3 cellular contexts compared by ENCODE assay signal in genomic region chr4:37684154-37684553, GRCh38.
TF ChIP-seq lines count a peak whose summit lies in the region.

No MANE protein-coding gene starts in this region.

TF ChIP-seq in SK-N-SH, 30 proteins besides CTCF, POLR2A, EP300 and RAD21:
- TF ChIP-seq MEF2A (IDR thresholded peaks at IDR 0.05; ENCODE audit: borderline replicate concordance, low read depth) (no peak), ELF1 (IDR thresholded peaks at IDR 0.05) (no peak), TCF12 (IDR thresholded peaks at IDR 0.05) (no peak), YY1 (IDR thresholded peaks at IDR 0.05; ENCODE audit: low read depth) (no peak), TEAD4 (IDR thresholded peaks at IDR 0.05; ENCODE audit: borderline replicate concordance, insufficient read depth) (no peak), GABPA (IDR thresholded peaks at IDR 0.05; ENCODE audit: low read depth) (no peak), TAF1 (IDR thresholded peaks at IDR 0.05; ENCODE audit: borderline replicate concordance, low read depth, low read length) (no peak)

TF ChIP-seq in SK-N-SH treated with all-trans-retinoic acid at 6 μM for 48 hours, 23 proteins besides CTCF, POLR2A, EP300 and RAD21:
- no peak for TF ChIP-seq PATZ1 (CRISPR knock-in tag; IDR thresholded peaks at IDR 0.05; ENCODE audit: borderline replicate concordance)
- no peak for TF ChIP-seq ZFP30 (CRISPR knock-in tag; IDR thresholded peaks at IDR 0.05)
- TF ChIP-seq SNAI2 (CRISPR knock-in tag; IDR thresholded peaks at IDR 0.05): no peak
- no peak for TF ChIP-seq CSDC2 (CRISPR knock-in tag; IDR thresholded peaks at IDR 0.05)
- TF ChIP-seq ARNTL (CRISPR knock-in tag; IDR thresholded peaks at IDR 0.05; ENCODE audit: borderline replicate concordance, low read depth): no peak
- no peak for TF ChIP-seq POU6F1 (CRISPR knock-in tag; IDR thresholded peaks at IDR 0.05; ENCODE audit: borderline replicate concordance, low read depth)
- TF ChIP-seq ZNF565 (CRISPR knock-in tag; conservative IDR thresholded peaks at IDR 0.05; ENCODE audit: low read depth): no peak
- TF ChIP-seq TCF4 (CRISPR knock-in tag; IDR thresholded peaks at IDR 0.05; ENCODE audit: borderline replicate concordance): no peak
- TF ChIP-seq ISL1 (CRISPR knock-in tag; IDR thresholded peaks at IDR 0.05): no peak
- TF ChIP-seq ESRRG (CRISPR knock-in tag; IDR thresholded peaks at IDR 0.05): no peak
- no peak for TF ChIP-seq ZNF70 (CRISPR knock-in tag; IDR thresholded peaks at IDR 0.05)
- TF ChIP-seq CREB5 (CRISPR knock-in tag; IDR thresholded peaks at IDR 0.05; ENCODE audit: low read depth): no peak

TF ChIP-seq in IMR-90, 13 proteins besides CTCF, POLR2A, EP300 and RAD21:
- TF ChIP-seq BHLHE40 (IDR thresholded peaks at IDR 0.05; ENCODE audit: low read depth, low read length): no peak
- no peak for TF ChIP-seq USF2 (IDR thresholded peaks at IDR 0.05; ENCODE audit: low read depth, low read length)
- no peak for TF ChIP-seq RCOR1 (IDR thresholded peaks at IDR 0.05; ENCODE audit: insufficient replicate concordance, low read length)
- no peak for TF ChIP-seq SMC3 (IDR thresholded peaks at IDR 0.05; ENCODE audit: low read depth, low read length)
- no peak for TF ChIP-seq FOS (IDR thresholded peaks at IDR 0.05; ENCODE audit: low read depth, low read length)
- no peak for TF ChIP-seq MAZ (IDR thresholded peaks at IDR 0.05; ENCODE audit: borderline replicate concordance, low read depth, low read length)
- TF ChIP-seq MAFK (IDR thresholded peaks at IDR 0.05; ENCODE audit: low read depth, low read length): no peak
- TF ChIP-seq ELK1 (IDR thresholded peaks at IDR 0.05; ENCODE audit: borderline replicate concordance, low read depth, low read length): no peak
